11 cellular contexts compared by ENCODE assay signal in genomic region chr6:28351493-28351925, GRCh38. TPM values are rescaled to one million over a fixed set of nuclear protein-coding genes. Genes with fewer than 3 reads are reported as not detected.
DNase-seq lines count a peak whose midpoint lies in the region; ATAC-seq and TF ChIP-seq lines count a peak whose summit lies in the region.
"Had no signal": no experiment of that assay in that cellular context is flagged by ENCODE, and none has a peak within 500 bp of the region (broad histone marks: within the 10 kb centered on the region; RNA-seq: fewer than 3 reads in every experiment).

No MANE protein-coding gene starts in this region.

- no peak for ATAC-seq in HG03196 (IDR thresholded peaks at IDR 0.05; ENCODE audit: unreplicated experiment)
- ATAC-seq in HG03135 (IDR thresholded peaks at IDR 0.05; ENCODE audit: unreplicated experiment) = no peak
- ATAC-seq in HG03354 (IDR thresholded peaks at IDR 0.05; ENCODE audit: poor library complexity, severe bottlenecking, unreplicated experiment) = no peak

- POLR2A ChIA-PET in CD8-positive, alpha-beta memory T cell (lab: Charles Lee) = interaction anchor here (1.0 to 1.1 kb wide), 2 partner anchors 16 kb away, joined by 3 to 4 read pairs; partner anchors contain the start of gene ZSCAN31

- peak overlapping the region; percentile 1 to 99 (median 95) for H3K4me3 Mint-ChIP-seq in CD8-positive, alpha-beta memory T cell
- peak overlapping the region in 3 of 4 donors; percentile 69 to 99 (median 73) for H3K4me3 Mint-ChIP-seq in IgD-negative memory B cell
- H3K4me3 Mint-ChIP-seq in neural progenitor cell = peak overlapping the region; percentile 100

- H3F3A ChIP-seq in neural progenitor cell (ENCODE audit: low read depth) = peaks cover 10% of the 10 kb centered on the region

- H3K36me3 ChIP-seq in CD8-positive, alpha-beta memory T cell (ENCODE audit: insufficient read depth, low read length) = no peaks in the 10 kb centered on the region
- no peaks in the 10 kb centered on the region for H3K36me3 ChIP-seq in neural progenitor cell

- no peak overlapping the region for H3K9ac ChIP-seq in neural progenitor cell

- DNase-seq in CD8-positive, alpha-beta memory T cell = no peak
- DNase-seq in dorsolateral prefrontal cortex (no peak), neural progenitor cell (ENCODE audit: low spot score) (no peak), GF-D8 (lab: John Stamatoyannopoulos, UW) (no peak)
- DNase-seq: hippocampal formation; stimulated activated CD4-positive, alpha-beta T cell treated with anti-CD3 and anti-CD28 coated beads, Interleukin-2, amount 100 ng/mL, for 48 hours; trophoblast cell had no signal

- TF ChIP-seq CTCF in dorsolateral prefrontal cortex (IDR thresholded peaks at IDR 0.05 in 54 of 56, conservative IDR thresholded peaks at IDR 0.05 in 2 of 56; ENCODE audit: low read depth in 1 of 56, partially characterized antibody in 56 of 56) = no peak
- no peak for TF ChIP-seq CTCF in neural progenitor cell (IDR thresholded peaks at IDR 0.05)

- peak overlapping the region; percentile 76 for H3K27ac ChIP-seq in CD8-positive, alpha-beta memory T cell (ENCODE audit: low read depth, low read length)
- peak overlapping the region in 28 of 59 donors; percentile 5 to 90 (median 48) for H3K27ac ChIP-seq in dorsolateral prefrontal cortex
- H3K27ac ChIP-seq in neural progenitor cell = no peak overlapping the region

- H3K27me3 Mint-ChIP-seq in CD8-positive, alpha-beta memory T cell = peaks cover 11 to 15% of the 10 kb centered on the region in 2 donors
- H3K27me3 Mint-ChIP-seq in IgD-negative memory B cell = peaks cover 4% of the 10 kb centered on the region
- H3K27me3 Mint-ChIP-seq in neural progenitor cell (ENCODE audit: insufficient read depth, low read depth) = peaks cover 3% of the 10 kb centered on the region

- peaks cover 46% of the 10 kb centered on the region for H3K79me2 ChIP-seq in neural progenitor cell (ENCODE audit: low read depth)

- H4K20me1 ChIP-seq in neural progenitor cell (ENCODE audit: low read depth) = peaks cover 19% of the 10 kb centered on the region

- CTCF ChIA-PET in CD8-positive, alpha-beta memory T cell (lab: Charles Lee) = no interaction called here

- H3K4me1 ChIP-seq in CD8-positive, alpha-beta memory T cell (ENCODE audit: insufficient read depth, low read length) = peaks cover 24% of the 10 kb centered on the region
- H3K4me1 ChIP-seq in neural progenitor cell = peaks cover 15% of the 10 kb centered on the region

- intact Hi-C loops in dorsolateral prefrontal cortex (cut with DNase I) = loop anchor here (10.0 kb wide), 3 partner anchors 97 to 1187 kb away; partner anchors contain the start of genes NKAPL (in 1 of the 2), ZKSCAN4 (in 1 of the 2) and ZNF165 (in 1 of the 2)

- H3K9me3 ChIP-seq in CD8-positive, alpha-beta memory T cell (ENCODE audit: low read length) = no peaks in the 10 kb centered on the region
- no peaks in the 10 kb centered on the region for H3K9me3 ChIP-seq in neural progenitor cell (ENCODE audit: low read depth)

- peaks cover 38 to 56% (median 48%) of the 10 kb centered on the region in 3 donors for H3K4me1 Mint-ChIP-seq in CD8-positive, alpha-beta memory T cell
- H3K4me1 Mint-ChIP-seq in IgD-negative memory B cell (peaks cover 30 to 33% (median 32%) of the 10 kb centered on the region in 3 donors), neural progenitor cell (peaks cover 28% of the 10 kb centered on the region)

- peak overlapping the region; percentile 89 for H3K4me2 ChIP-seq in neural progenitor cell

- H3K27me3 ChIP-seq in CD8-positive, alpha-beta memory T cell (ENCODE audit: insufficient read depth, low read length, poor library complexity, severe bottlenecking) = peaks cover 4% of the 10 kb centered on the region
- H3K27me3 ChIP-seq in dorsolateral prefrontal cortex = no peaks in the 10 kb centered on the region
- peaks cover 18% of the 10 kb centered on the region for H3K27me3 ChIP-seq in neural progenitor cell

- peak overlapping the region in 5 of 8 donors; percentile 13 to 59 (median 37) for H3K27ac Mint-ChIP-seq in CD8-positive, alpha-beta memory T cell
- H3K27ac Mint-ChIP-seq in IgD-negative memory B cell (no peak overlapping the region), neural progenitor cell (no peak overlapping the region)

- H3K9me3 Mint-ChIP-seq in CD8-positive, alpha-beta memory T cell = no peaks in the 10 kb centered on the region
- H3K9me3 Mint-ChIP-seq in IgD-negative memory B cell = no peaks in the 10 kb centered on the region
- peaks cover 7% of the 10 kb centered on the region for H3K9me3 Mint-ChIP-seq in neural progenitor cell

- peaks cover 0 to 12% (median 0%) of the 10 kb centered on the region in 3 donors for H3K36me3 Mint-ChIP-seq in CD8-positive, alpha-beta memory T cell
- H3K36me3 Mint-ChIP-seq in IgD-negative memory B cell (peaks cover 2% of the 10 kb centered on the region), neural progenitor cell (peaks cover 17% of the 10 kb centered on the region)

- no peak overlapping the region for H2AFZ ChIP-seq in neural progenitor cell (replicated peaks)

- no peak overlapping the region for H3K4me3 ChIP-seq in CD8-positive, alpha-beta memory T cell (ENCODE audit: low read length)
- H3K4me3 ChIP-seq in dorsolateral prefrontal cortex (peak overlapping the region in 48 of 59 donors; percentile 12 to 95 (median 80)), neural progenitor cell (peak overlapping the region; percentile 94)

RNA-seq across cellular contexts. Expression of gene ZKSCAN3, which starts 1.8 kb away (rescaled TPM):
- total RNA-seq in CD8-positive, alpha-beta memory T cell = 1 to 10 TPM; 3.0 to 4.7 TPM
- polyA plus RNA-seq in CD8-positive, alpha-beta memory T cell = 3.2 TPM
- 1.9 TPM for polyA plus RNA-seq in IgD-negative memory B cell
- total RNA-seq in dorsolateral prefrontal cortex (10 to 100 TPM in 5 of 120 experiments, 1 to 10 TPM in 115; 3.0 to 12.6 (median 6.7) TPM), neural progenitor cell (ENCODE audit: low replicate concordance) (9.0 and 12.3 TPM in 2 replicates)

RNA-seq across cellular contexts. Expression of gene ZSCAN31, which starts 15.6 kb away (rescaled TPM):
- total RNA-seq in CD8-positive, alpha-beta memory T cell = 1 to 10 TPM; 1.1 to 2.6 TPM
- polyA plus RNA-seq in CD8-positive, alpha-beta memory T cell = 0.72 TPM
- 0.56 TPM for polyA plus RNA-seq in IgD-negative memory B cell
- total RNA-seq in dorsolateral prefrontal cortex (10 to 100 TPM; 15.3 to 71.5 (median 32.3) TPM), neural progenitor cell (ENCODE audit: low replicate concordance) (6.6 and 8.3 TPM in 2 replicates)

RNA-seq across cellular contexts. Expression of gene ZSCAN12, which starts 48.0 kb away (rescaled TPM):
- 1 to 10 TPM; 4.3 to 4.4 TPM for total RNA-seq in CD8-positive, alpha-beta memory T cell
- polyA plus RNA-seq in CD8-positive, alpha-beta memory T cell = 2.2 TPM
- polyA plus RNA-seq in IgD-negative memory B cell = 5.4 TPM
- total RNA-seq in dorsolateral prefrontal cortex = 10 to 100 TPM in 5 of 120 experiments, 1 to 10 TPM in 115; 5.0 to 10.7 (median 8.0) TPM
- total RNA-seq in neural progenitor cell (ENCODE audit: low replicate concordance) = 15.1 and 20.7 TPM in 2 replicates

Comparison
In these comparisons a context has a peak if more than half of its experiments do, and no peak if none do; other contexts are left out.
1. H3K27ac Mint-ChIP-seq: peak in CD8-positive, alpha-beta memory T cell (5 of 8); none in IgD-negative memory B cell (0 of 3) and neural progenitor cell (single experiment).
2. Peak in every context shown above with its lines, with median percentiles within 50 percentile points of each other: H3K4me3 Mint-ChIP-seq.